ENCODE assay signal across 17 cellular contexts in the genomic region with DNA sequence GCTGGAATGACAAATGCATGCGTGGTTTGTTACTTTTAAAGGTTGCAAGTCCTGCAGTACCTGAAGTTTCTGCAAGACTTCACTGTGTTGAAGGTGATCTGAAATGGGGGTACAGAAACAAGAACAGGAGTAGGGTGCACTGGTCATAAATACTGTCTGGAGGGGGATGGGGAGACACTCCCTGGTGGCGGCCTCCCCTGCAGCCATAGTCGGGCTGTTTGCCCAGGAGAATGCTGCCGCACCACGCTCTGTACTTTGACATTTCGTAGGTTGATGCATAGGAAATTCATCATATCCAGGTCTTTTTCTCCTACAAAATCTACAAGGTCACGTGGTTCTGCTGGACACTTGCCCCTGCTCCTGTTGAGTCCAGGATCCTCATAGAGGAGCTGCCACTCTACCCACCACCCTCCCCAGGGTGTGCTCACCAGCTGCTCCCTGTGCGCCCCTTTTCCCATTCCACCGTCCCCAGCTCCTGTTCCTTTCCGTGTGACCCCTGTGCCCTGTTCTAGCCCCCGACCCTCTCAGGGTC.
"Had no signal": no experiment of that assay in that cellular context is flagged by ENCODE, and none has a peak within 500 bp of the region (broad histone marks: within the 10 kb centered on the region; RNA-seq: fewer than 3 reads in every experiment).

No MANE protein-coding gene starts in this region.

- ATAC-seq: activated T-cell treated with anti-CD3 and anti-CD28 coated beads, Interleukin-2, amount 50 U/mL, for 72 hours; heart right ventricle; left lung; upper lobe of right lung had no signal

- H3K27ac ChIP-seq: breast epithelium, left lung, upper lobe of right lung had no signal

- H3K9me3 ChIP-seq: breast epithelium, heart right ventricle, left lung, upper lobe of right lung had no signal

- DNase-seq: activated CD4-positive, alpha-beta memory T cell treated with anti-CD3 and anti-CD28 coated beads for 36 hours; activated gamma-delta T cell treated with Interleukin-2 at 50 U/mL for 16 hours; activated T-cell treated with anti-CD3 and anti-CD28 coated beads, Interleukin-2, amount 50 U/mL, for 72 hours; amygdala; effector CD4-positive, alpha-beta T cell; foreskin melanocyte; heart right ventricle; islet precursor cell; left lung; posterior cingulate gyrus; small intestine; stimulated activated naive CD4-positive, alpha-beta T cell; T1000; upper lobe of right lung had no signal

- H3K27me3 Mint-ChIP-seq: activated CD4-positive, alpha-beta memory T cell treated with anti-CD3 and anti-CD28 coated beads for 36 hours; memory B cell had no signal

- H3K36me3 ChIP-seq: breast epithelium, upper lobe of right lung had no signal

- H3K4me3 ChIP-seq: breast epithelium, heart right ventricle, left lung, upper lobe of right lung had no signal

- H3K4me1 Mint-ChIP-seq: memory B cell had no signal

- H3K4me3 Mint-ChIP-seq: activated CD4-positive, alpha-beta memory T cell treated with anti-CD3 and anti-CD28 coated beads for 36 hours; activated T-cell treated with anti-CD3 and anti-CD28 coated beads, Interleukin-2, amount 50 U/mL, for 72 hours; memory B cell; neural crest cell had no signal

- H3K27me3 ChIP-seq: breast epithelium, heart right ventricle, left lung, upper lobe of right lung had no signal

- H3K4me1 ChIP-seq: breast epithelium, left lung, upper lobe of right lung had no signal

- H3K9me3 Mint-ChIP-seq: activated CD4-positive, alpha-beta memory T cell treated with anti-CD3 and anti-CD28 coated beads for 36 hours; activated T-cell treated with anti-CD3 and anti-CD28 coated beads, Interleukin-2, amount 50 U/mL, for 72 hours; memory B cell; neural crest cell had no signal

- H3K27ac Mint-ChIP-seq: activated CD4-positive, alpha-beta memory T cell treated with anti-CD3 and anti-CD28 coated beads for 36 hours; activated T-cell treated with anti-CD3 and anti-CD28 coated beads, Interleukin-2, amount 50 U/mL, for 72 hours; memory B cell had no signal
